In the genomic region with DNA sequence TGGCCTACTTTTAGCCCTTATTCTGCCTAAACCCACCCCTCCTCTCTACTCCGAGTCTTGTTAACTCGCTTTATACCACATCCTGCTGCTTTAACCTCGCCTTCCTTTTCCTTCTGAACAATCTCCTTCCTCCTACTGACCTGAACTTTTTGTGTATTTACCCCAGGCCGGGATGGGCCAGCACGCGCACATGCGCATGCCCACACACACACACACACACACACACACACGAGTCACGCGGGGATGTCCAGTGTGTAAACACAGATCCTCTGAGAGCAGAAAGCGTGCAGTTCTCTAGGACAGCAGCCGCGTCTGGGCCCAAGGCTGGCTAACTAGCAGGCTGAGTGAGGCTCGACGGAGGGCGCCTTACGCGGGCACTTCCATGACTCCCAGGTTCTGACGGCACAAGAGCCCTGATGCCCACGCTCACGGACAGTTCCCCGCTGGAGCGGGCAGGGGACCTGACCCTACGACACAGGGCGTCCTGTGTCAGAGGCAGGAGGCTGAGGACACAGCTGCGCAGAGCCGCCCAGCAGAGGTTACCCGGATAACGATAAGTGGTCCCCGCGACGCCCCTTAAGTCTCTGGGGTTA, we compare ENCODE assay signal across 8 cellular contexts. TPM values are rescaled to one million over a fixed set of nuclear protein-coding genes. Genes with fewer than 3 reads are reported as not detected.
A peak's percentile ranks its signal among the peaks of the same experiment; 100 is the strongest.
DNase-seq lines count a peak whose midpoint lies in the region; ATAC-seq lines count a peak whose summit lies in the region.

No MANE protein-coding gene starts in this region.

- peak overlapping the region; percentile 97 for H3K27ac Mint-ChIP-seq in activated CD8-positive, alpha-beta T cell treated with anti-CD3 and anti-CD28 coated beads, Interleukin-2, amount 10 ng/mL, durations not matched to agents 7 days and 5 days

- CTCF ChIA-PET in activated CD8-positive, alpha-beta T cell treated with anti-CD3 and anti-CD28 coated beads, Interleukin-2, amount 10 ng/mL, durations not matched to agents 7 days and 5 days (lab: Charles Lee), result interaction anchor here (0.9 to 4.9 kb wide), 6 partner anchors 8 to 70 kb away, joined by 3 to 28 read pairs (median 6); no protein-coding TSS in a partner anchor

- ATAC-seq in GM18867 (IDR thresholded peaks at IDR 0.05; ENCODE audit: unreplicated experiment) (peak; percentile 15), HG03108 (IDR thresholded peaks at IDR 0.05; ENCODE audit: unreplicated experiment) (peak; percentile 7)
- ATAC-seq in activated CD8-positive, alpha-beta T cell treated with anti-CD3 and anti-CD28 coated beads, Interleukin-2, amount 10 ng/mL, durations not matched to agents 7 days and 5 days, result peak; percentile 55

- H3K27me3 Mint-ChIP-seq in activated CD8-positive, alpha-beta T cell treated with anti-CD3 and anti-CD28 coated beads, Interleukin-2, amount 10 ng/mL, durations not matched to agents 7 days and 5 days (ENCODE audit: low read depth), result no peaks in the 10 kb centered on the region

- H3K27ac ChIP-seq in substantia nigra (ENCODE audit: low read depth, low read length, poor library complexity, severe bottlenecking), result peak overlapping the region; percentile 64

- H3K4me3 ChIP-seq in iPS-18c (ENCODE audit: insufficient read depth, low read depth, low read length), result peak overlapping the region; percentile 71; the same call in 1 of the 2 replicates

- peak; percentile 62 for DNase-seq in activated CD8-positive, alpha-beta T cell treated with anti-CD3 and anti-CD28 coated beads, Interleukin-2, amount 10 ng/mL, durations not matched to agents 7 days and 5 days
- peak in 1 of 49 donors; percentile 5 for DNase-seq in substantia nigra (lab: John Stamatoyannopoulos, UW)
- no peak for DNase-seq in NCI-H2196 (lab: John Stamatoyannopoulos, UW; ENCODE audit: unreplicated experiment)
- no peak for DNase-seq in globus pallidus (ENCODE audit: low spot score)
- DNase-seq in NCI-H187 treated with DMSO at 0.1 percent for 48 hours (lab: John Stamatoyannopoulos, UW), result no peak

- H3K9me3 ChIP-seq in iPS-18c (ENCODE audit: control insufficient read depth, insufficient read depth, low read length), result no peaks in the 10 kb centered on the region

- peaks cover 67% of the 10 kb centered on the region for H3K4me1 Mint-ChIP-seq in activated CD8-positive, alpha-beta T cell treated with anti-CD3 and anti-CD28 coated beads, Interleukin-2, amount 10 ng/mL, durations not matched to agents 7 days and 5 days (ENCODE audit: low read depth)

- H3K36me3 Mint-ChIP-seq in activated CD8-positive, alpha-beta T cell treated with anti-CD3 and anti-CD28 coated beads, Interleukin-2, amount 10 ng/mL, durations not matched to agents 7 days and 5 days (ENCODE audit: low read depth), result peaks cover 61% of the 10 kb centered on the region

- H3K9me3 Mint-ChIP-seq in activated CD8-positive, alpha-beta T cell treated with anti-CD3 and anti-CD28 coated beads, Interleukin-2, amount 10 ng/mL, durations not matched to agents 7 days and 5 days (ENCODE audit: insufficient read depth), result peaks cover 8% of the 10 kb centered on the region

- peak overlapping the region; percentile 99 for H3K4me3 Mint-ChIP-seq in activated CD8-positive, alpha-beta T cell treated with anti-CD3 and anti-CD28 coated beads, Interleukin-2, amount 10 ng/mL, durations not matched to agents 7 days and 5 days

- POLR2A ChIA-PET in activated CD8-positive, alpha-beta T cell treated with anti-CD3 and anti-CD28 coated beads, Interleukin-2, amount 10 ng/mL, durations not matched to agents 7 days and 5 days (lab: Charles Lee), result interaction anchor here (0.9 to 3.9 kb wide), 11 partner anchors 9 to 251 kb away, joined by 3 to 29 read pairs (median 5); no protein-coding TSS in a partner anchor

RNA-seq across cellular contexts. Expression of a gene that starts 0.6 kb away (rescaled TPM):
- 10 to 100 TPM; 73.9 to 77.9 TPM for total RNA-seq in activated CD8-positive, alpha-beta T cell treated with anti-CD3 and anti-CD28 coated beads, Interleukin-2, amount 10 ng/mL, durations not matched to agents 7 days and 5 days

RNA-seq across cellular contexts. Expression of a gene that starts 56.4 kb away (rescaled TPM):
- total RNA-seq in activated CD8-positive, alpha-beta T cell treated with anti-CD3 and anti-CD28 coated beads, Interleukin-2, amount 10 ng/mL, durations not matched to agents 7 days and 5 days, result not detected
